In genomic region chr2:7627587-7627986, GRCh38 we compare ENCODE assay signal across 25 cellular contexts.
DNase-seq lines count a peak whose midpoint lies in the region; ATAC-seq and TF ChIP-seq lines count a peak whose summit lies in the region.
"Had no signal": no experiment of that assay in that cellular context is flagged by ENCODE, and none has a peak within 500 bp of the region (broad histone marks: within the 10 kb centered on the region; RNA-seq: fewer than 3 reads in every experiment).

No MANE protein-coding gene starts in this region.

- CTCF ChIA-PET in PC-3 (lab: Charles Lee): no interaction called here

- H3K4me1 Mint-ChIP-seq in CD14-positive monocyte: peaks cover 9% of the 10 kb centered on the region
- no peaks in the 10 kb centered on the region for H3K4me1 Mint-ChIP-seq in type B pancreatic cell (ENCODE audit: unreplicated experiment)
- H3K4me1 Mint-ChIP-seq: activated naive CD8-positive, alpha-beta T cell treated with anti-CD3 and anti-CD28 coated beads, Interleukin-2, amount 50 U/mL, for 24 hours; B cell; endodermal cell had no signal

- H3K36me3 ChIP-seq in PC-3 (ENCODE audit: low read depth, low read length): no peaks in the 10 kb centered on the region

- peak; percentile 85 for ATAC-seq in PC-3
- no peak for ATAC-seq in HG03139 (IDR thresholded peaks at IDR 0.05; ENCODE audit: unreplicated experiment)
- ATAC-seq: activated CD8-positive, alpha-beta T cell treated with anti-CD3 and anti-CD28 coated beads, Interleukin-2, amount 10 ng/mL, durations not matched to agents 7 days and 5 days; activated naive CD8-positive, alpha-beta T cell treated with anti-CD3 and anti-CD28 coated beads, Interleukin-2, amount 50 U/mL, for 24 hours; SK-N-SH treated with all-trans-retinoic acid at 6 μM for 48 hours had no signal

- no peak overlapping the region for H3K27ac ChIP-seq in PC-3 (ENCODE audit: low read length)

- H3K27me3 ChIP-seq in PC-3 (ENCODE audit: low read length): no peaks in the 10 kb centered on the region

- H3K9ac ChIP-seq in PC-3 (ENCODE audit: low read length): no peak overlapping the region

- H3K9me3 Mint-ChIP-seq in CD14-positive monocyte: peaks cover 0 to 6% (median 0%) of the 10 kb centered on the region in 7 donors
- H3K9me3 Mint-ChIP-seq in type B pancreatic cell: peaks cover 6% of the 10 kb centered on the region
- H3K9me3 Mint-ChIP-seq: endodermal cell had no signal

- BruUV-seq in PC-3 (replicated peaks; lab: Mats Ljungman, UMichigan): no TSS peak

- no peaks in the 10 kb centered on the region for H3K9me2 ChIP-seq in PC-3 (replicated peaks; ENCODE audit: low read length)

- peak overlapping the region; percentile 6; the same call in 1 of the 2 replicates for H3K4me2 ChIP-seq in PC-3 (ENCODE audit: low read length)

- H3K9me3 ChIP-seq in PC-3 (ENCODE audit: low read length): no peaks in the 10 kb centered on the region

- H3K4me3 Mint-ChIP-seq in CD14-positive monocyte (no peak overlapping the region), type B pancreatic cell (no peak overlapping the region)
- H3K4me3 Mint-ChIP-seq: activated CD8-positive, alpha-beta T cell treated with anti-CD3 and anti-CD28 coated beads, Interleukin-2, amount 10 ng/mL, durations not matched to agents 7 days and 5 days; activated naive CD8-positive, alpha-beta T cell treated with anti-CD3 and anti-CD28 coated beads, Interleukin-2, amount 50 U/mL, for 24 hours; B cell; endodermal cell; H9 had no signal

- no peaks in the 10 kb centered on the region for H4K20me1 ChIP-seq in PC-3 (ENCODE audit: low read length)

- peaks cover 11% of the 10 kb centered on the region for H3K4me1 ChIP-seq in PC-3 (ENCODE audit: insufficient read depth, low read length)

- no peaks in the 10 kb centered on the region for H3F3A ChIP-seq in PC-3 (ENCODE audit: low read length, unreplicated experiment)

- H3K79me2 ChIP-seq in PC-3 (ENCODE audit: low read length): no peaks in the 10 kb centered on the region

- POLR2A ChIA-PET in PC-3 (lab: Charles Lee; ENCODE audit: unreplicated experiment): no interaction called here

- TF ChIP-seq CTCF in PC-3 (conservative IDR thresholded peaks at IDR 0.05; ENCODE audit: low read depth, low read length) (no peak), epithelial cell of esophagus (IDR thresholded peaks at IDR 0.05; ENCODE audit: insufficient read depth, low read depth, low read length, missing control alignments) (no peak), CD14-positive monocyte (IDR thresholded peaks at IDR 0.05) (no peak), type B pancreatic cell (conservative IDR thresholded peaks at IDR 0.05) (no peak)

- peak overlapping the region; percentile 38 for H2AFZ ChIP-seq in PC-3 (ENCODE audit: low read length)

- intact Hi-C loops in PC-3 (cut with micrococcal nuclease) (no loop called here), CD14-positive monocyte (cut with micrococcal nuclease) (no loop called here)

- H3K4me3 ChIP-seq in PC-3 (ENCODE audit: low read length) (no peak overlapping the region), epithelial cell of esophagus (ENCODE audit: low read length) (no peak overlapping the region)

- H3K27ac Mint-ChIP-seq in CD14-positive monocyte (no peak overlapping the region), type B pancreatic cell (no peak overlapping the region)
- H3K27ac Mint-ChIP-seq: activated CD8-positive, alpha-beta T cell treated with anti-CD3 and anti-CD28 coated beads, Interleukin-2, amount 10 ng/mL, durations not matched to agents 7 days and 5 days; activated naive CD8-positive, alpha-beta T cell treated with anti-CD3 and anti-CD28 coated beads, Interleukin-2, amount 50 U/mL, for 24 hours; B cell; endodermal cell; H9 had no signal

- H3K27me3 Mint-ChIP-seq in CD14-positive monocyte (ENCODE audit: low read depth in 3 of 3) (no peaks in the 10 kb centered on the region), type B pancreatic cell (no peaks in the 10 kb centered on the region)
- H3K27me3 Mint-ChIP-seq: activated naive CD8-positive, alpha-beta T cell treated with anti-CD3 and anti-CD28 coated beads, Interleukin-2, amount 50 U/mL, for 24 hours; B cell had no signal

- H3K36me3 Mint-ChIP-seq in CD14-positive monocyte: no peaks in the 10 kb centered on the region
- H3K36me3 Mint-ChIP-seq in type B pancreatic cell: no peaks in the 10 kb centered on the region

- DNase-seq in DMS53 treated with DMSO at 0.1 percent for 48 hours (lab: John Stamatoyannopoulos, UW; ENCODE audit: unreplicated experiment) (peak; percentile 5), PC-3 (peak; percentile 29), epithelial cell of esophagus (ENCODE audit: low read depth) (peak; percentile 3), renal cortical epithelial cell (ENCODE audit: low read depth) (peak; percentile 22), CD14-positive monocyte (ENCODE audit: low spot score) (no peak), NCI-H345 (lab: John Stamatoyannopoulos, UW) (no peak), type B pancreatic cell (ENCODE audit: extremely low spot score, unreplicated experiment) (no peak)
- DNase-seq: activated CD8-positive, alpha-beta T cell treated with anti-CD3 and anti-CD28 coated beads, Interleukin-2, amount 10 ng/mL, durations not matched to agents 7 days and 5 days; activated gamma-delta T cell treated with Interleukin-2 at 50 U/mL for 16 hours; activated naive CD8-positive, alpha-beta T cell treated with anti-CD3 and anti-CD28 coated beads, Interleukin-2, amount 50 U/mL, for 24 hours; activated T-cell treated with anti-CD3 and anti-CD28 coated beads for 4 hours; COR-L47; cortex of kidney; endodermal cell; glutamatergic neuron; H9; Kasumi-1; NCI-H1694; NCI-H526 treated with DMSO at 0.1 percent for 48 hours; RPMI8226; stimulated activated CD8-positive, alpha-beta memory T cell treated with anti-CD3 and anti-CD28 coated beads, Interleukin-4, amount 100 ng/mL, for 48 hours; trophoblast cell had no signal

Comparison
In these comparisons a context has a peak if more than half of its experiments do, and no peak if none do; other contexts are left out.
1. DNase-seq: peak in DMS53 treated with DMSO at 0.1 percent for 48 hours (single experiment), PC-3 (single experiment), epithelial cell of esophagus (single experiment) and renal cortical epithelial cell (single experiment); none in CD14-positive monocyte (single experiment), NCI-H345 (single experiment) and type B pancreatic cell (single experiment).